8 cellular contexts compared by ENCODE assay signal in the genomic region with DNA sequence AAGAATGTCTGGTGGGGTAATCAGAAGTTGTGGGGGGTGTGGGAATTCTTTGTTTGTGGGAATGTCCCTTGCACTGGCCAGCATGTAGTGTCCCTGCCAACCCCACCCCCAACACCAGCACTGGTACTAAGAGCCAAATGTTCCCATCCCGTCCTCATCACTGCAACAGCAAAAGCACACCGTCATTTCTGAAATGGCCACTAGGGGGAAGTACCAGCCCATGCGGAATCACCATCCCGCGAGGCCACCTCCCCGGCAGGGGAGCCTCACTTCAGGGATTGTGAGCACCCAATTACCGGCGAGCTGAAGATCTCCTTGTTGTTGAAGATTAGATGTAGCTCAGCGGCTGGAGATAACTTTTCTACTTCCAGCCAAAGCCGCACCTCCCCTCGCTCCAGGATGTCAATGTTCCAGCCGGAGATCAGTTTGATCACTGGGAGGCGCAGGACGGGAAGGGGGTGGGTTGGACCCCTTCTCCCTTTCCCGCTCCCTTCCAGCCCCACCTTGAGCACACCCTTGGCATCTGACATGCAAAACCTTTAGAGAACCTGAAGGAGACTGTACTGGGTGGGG. TPM values are rescaled to one million over a fixed set of nuclear protein-coding genes. Genes with fewer than 3 reads are reported as not detected.
DNase-seq lines count a peak whose midpoint lies in the region; ATAC-seq and TF ChIP-seq lines count a peak whose summit lies in the region.

No MANE protein-coding gene starts in this region.

- peaks cover 10 to 40% (median 25%) of the 10 kb centered on the region in 3 donors for H3K36me3 ChIP-seq in skeletal muscle tissue (ENCODE audit: control insufficient read depth in 3 of 3, insufficient read depth in 3 of 3, low read length in 3 of 3)

- in situ Hi-C loops in astrocyte of the cerebellum (cut with HindIII; ENCODE audit: low sequenced_read_pairs): no loop called here

- H3K4me3 ChIP-seq in astrocyte of the cerebellum (ENCODE audit: low read depth, low read length) (no peak overlapping the region), skeletal muscle tissue (ENCODE audit: low read length in 3 of 3) (no peak overlapping the region)

- H3K27me3 ChIP-seq in skeletal muscle tissue (ENCODE audit: control insufficient read depth in 3 of 3, insufficient read depth in 3 of 3, low read length in 3 of 3): no peaks in the 10 kb centered on the region

- DNase-seq in NCI-H510A treated with DMSO at 0.1 percent for 48 hours (lab: John Stamatoyannopoulos, UW): peak; percentile 88
- DNase-seq in NCI-H510A (lab: John Stamatoyannopoulos, UW): no peak
- DNase-seq in NCI-H187 treated with DMSO at 0.1 percent for 48 hours (lab: John Stamatoyannopoulos, UW): peak; percentile 56
- peak; percentile 17 for DNase-seq in T1000 (lab: John Stamatoyannopoulos, UW)
- DNase-seq in astrocyte of the cerebellum (ENCODE audit: low read depth): peak; percentile 23
- peak; percentile 71 for DNase-seq in iPS DF 19.7 (ENCODE audit: low read depth, low spot score)

- peak; percentile 90 for TF ChIP-seq CTCF in astrocyte of the cerebellum (IDR thresholded peaks at IDR 0.05; ENCODE audit: low read depth, low read length, missing control alignments)

- peak overlapping the region in 2 of 3 donors; percentile 10 to 71 for H3K9ac ChIP-seq in skeletal muscle tissue (ENCODE audit: low read depth in 1 of 3, low read length in 3 of 3)

- H3K27ac ChIP-seq in skeletal muscle tissue (ENCODE audit: low read depth, low read length): no peak overlapping the region

- H3K9me3 ChIP-seq in skeletal muscle tissue (ENCODE audit: control insufficient read depth in 3 of 3, low read length in 3 of 3): no peaks in the 10 kb centered on the region

- H3K4me1 ChIP-seq in skeletal muscle tissue (ENCODE audit: control insufficient read depth in 3 of 3, insufficient read depth in 3 of 3, low read length in 3 of 3): peaks cover 15 to 40% (median 31%) of the 10 kb centered on the region in 3 donors

- no peak for ATAC-seq in HG03469 (IDR thresholded peaks at IDR 0.05; ENCODE audit: unreplicated experiment)

RNA-seq across cellular contexts. Expression of gene MYOM3, which starts 41.0 kb away (rescaled TPM):
- 340 TPM for total RNA-seq in skeletal muscle tissue
